ENCODE assay signal across 26 cellular contexts in genomic region chr5:90707698-90708097, GRCh38.
"Had no signal": no experiment of that assay in that cellular context is flagged by ENCODE, and none has a peak within 500 bp of the region (broad histone marks: within the 10 kb centered on the region; RNA-seq: fewer than 3 reads in every experiment).

No MANE protein-coding gene starts in this region.

- H3K36me3 ChIP-seq: esophagus squamous epithelium, gastrocnemius medialis, heart left ventricle, left ventricle myocardium inferior, lower lobe of right lung had no signal

- H3K9me3 ChIP-seq: esophagus squamous epithelium, gastrocnemius medialis, heart left ventricle, left ventricle myocardium inferior, lower lobe of right lung, mucosa of descending colon had no signal

- H3K27ac ChIP-seq: coronary artery, epithelial cell of prostate, esophagus squamous epithelium, gastrocnemius medialis, heart left ventricle, hepatocyte, left ventricle myocardium inferior, lower lobe of right lung had no signal

- H3K27me3 Mint-ChIP-seq: dendritic cell treated with granulocyte-macrophage colony-stimulating factor and Interleukin-4, amounts not matched to agents 40 ng/mL and 50 ng/mL, for 4 days had no signal

- H3K27ac Mint-ChIP-seq: dendritic cell treated with granulocyte-macrophage colony-stimulating factor and Interleukin-4, amounts not matched to agents 40 ng/mL and 50 ng/mL, for 4 days; immature natural killer cell; mesothelial cell of epicardium; naive B cell had no signal

- H3K9me3 Mint-ChIP-seq: dendritic cell treated with granulocyte-macrophage colony-stimulating factor and Interleukin-4, amounts not matched to agents 40 ng/mL and 50 ng/mL, for 4 days; immature natural killer cell; mesothelial cell of epicardium; naive B cell had no signal

- H3K4me1 Mint-ChIP-seq: immature natural killer cell, mesothelial cell of epicardium, naive B cell had no signal

- H3K4me2 ChIP-seq: hepatocyte had no signal

- ATAC-seq: esophagus mucosa, gastrocnemius medialis, heart left ventricle, left colon, left lobe of liver, lower lobe of right lung, mucosa of descending colon had no signal

- H3K4me3 ChIP-seq: coronary artery, esophagus squamous epithelium, gastrocnemius medialis, heart left ventricle, hepatocyte, left ventricle myocardium inferior, lower lobe of right lung, mucosa of descending colon had no signal

- DNase-seq: effector CD4-positive, alpha-beta T cell; effector memory CD4-positive, alpha-beta T cell; erythroblast; esophagus squamous epithelium; foreskin fibroblast; foreskin melanocyte; gastrocnemius medialis; heart left ventricle; hypothalamus; immature natural killer cell; islet precursor cell; kidney; kidney glomerular epithelial cell; left colon; left ventricle myocardium inferior; lower lobe of right lung; mesenchymal stem cell; mucosa of descending colon; naive B cell had no signal

- H3K36me3 Mint-ChIP-seq: immature natural killer cell, mesothelial cell of epicardium, naive B cell had no signal

- H2AFZ ChIP-seq: hepatocyte had no signal

- H3K4me3 Mint-ChIP-seq: dendritic cell treated with granulocyte-macrophage colony-stimulating factor and Interleukin-4, amounts not matched to agents 40 ng/mL and 50 ng/mL, for 4 days; immature natural killer cell; mesothelial cell of epicardium; naive B cell had no signal

- H3K4me1 ChIP-seq: esophagus squamous epithelium, gastrocnemius medialis, heart left ventricle, left ventricle myocardium inferior, lower lobe of right lung had no signal

- FAIRE-seq: kidney had no signal

- H3K79me2 ChIP-seq: hepatocyte had no signal

- H3K27me3 ChIP-seq: esophagus squamous epithelium, gastrocnemius medialis, hepatocyte had no signal
